In the genomic region with DNA sequence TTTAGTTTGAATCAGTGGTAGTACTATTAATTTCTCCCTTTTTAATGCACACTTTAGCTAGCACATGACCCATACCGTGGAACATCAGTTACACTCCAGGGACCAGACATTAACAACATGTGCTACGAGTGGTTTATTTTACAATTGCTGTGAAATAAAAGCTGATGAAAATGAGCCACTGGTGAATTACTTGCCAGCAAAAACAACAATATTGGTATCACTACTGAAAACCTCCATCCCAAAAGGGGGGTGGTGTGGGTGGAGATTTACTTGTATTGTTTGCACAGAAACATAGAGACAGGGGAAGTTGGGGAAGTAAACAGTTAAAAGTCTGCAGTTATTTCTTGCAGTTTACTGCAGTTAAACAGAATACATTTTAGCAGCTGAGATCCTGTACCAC, we compare ENCODE assay signal across 16 cellular contexts.
DNase-seq lines count a peak whose midpoint lies in the region; ATAC-seq, FAIRE-seq and TF ChIP-seq lines count a peak whose summit lies in the region.
"Had no signal": no experiment of that assay in that cellular context is flagged by ENCODE, and none has a peak within 500 bp of the region (broad histone marks: within the 10 kb centered on the region; RNA-seq: fewer than 3 reads in every experiment).

No MANE protein-coding gene starts in this region.

- H3K4me3 ChIP-seq in neural cell (ENCODE audit: low read length) (no peak overlapping the region), gastrocnemius medialis (no peak overlapping the region)
- H3K4me3 ChIP-seq: SJSA1 had no signal

- TF ChIP-seq POLR2A in gastrocnemius medialis (IDR thresholded peaks at IDR 0.05) = no peak

- FAIRE-seq in D721Med (lab: Jason Lieb, UNC) = no peak
- FAIRE-seq: H54 had no signal

- H3K36me3 Mint-ChIP-seq in activated T-helper 2 cell treated with anti-CD3 and anti-CD28 coated beads, Interferon-gamma antibody, Interleukin-2, Interleukin-4, amounts not matched to agents 10 μg/mL and 5 μg/mL and 100 μg/mL, durations not matched to agents 14 hours and 24 hours and 36 hours (ENCODE audit: low read depth) = no peaks in the 10 kb centered on the region
- H3K36me3 Mint-ChIP-seq: CD8-positive, alpha-beta memory T cell had no signal

- no peak for TF ChIP-seq EP300 in neural cell (conservative IDR thresholded peaks at IDR 0.05; ENCODE audit: poor library complexity, severe bottlenecking)

- no peak for ATAC-seq in gastrocnemius medialis

- peak; percentile 6 for DNase-seq in NCI-H2171 treated with DMSO at 0.1 percent for 48 hours (lab: John Stamatoyannopoulos, UW)
- no peak for DNase-seq in NCI-H2171 (lab: John Stamatoyannopoulos, UW)
- peak; percentile 60 for DNase-seq in NCI-H1436 treated with DMSO at 0.1 percent for 48 hours (lab: John Stamatoyannopoulos, UW)
- no peak for DNase-seq in activated T-helper 2 cell treated with anti-CD3 and anti-CD28 coated beads, Interferon-gamma antibody, Interleukin-2, Interleukin-4, amounts not matched to agents 10 μg/mL and 5 μg/mL and 100 μg/mL, durations not matched to agents 14 hours and 24 hours and 36 hours (ENCODE audit: low spot score)
- DNase-seq in gastrocnemius medialis = no peak
- DNase-seq in D721Med (ENCODE audit: insufficient read length, low spot score) = no peak
- DNase-seq: C1 segment of cervical spinal cord; CD8-positive, alpha-beta memory T cell; DND-41; KG1; NCI-H1694 treated with DMSO at 0.1 percent for 48 hours; NCI-H446 treated with DMSO at 0.1 percent for 48 hours had no signal

- TF ChIP-seq CTCF in neural cell (IDR thresholded peaks at IDR 0.05; ENCODE audit: poor library complexity, severe bottlenecking) (no peak), gastrocnemius medialis (IDR thresholded peaks at IDR 0.05 in 4 of 5, conservative IDR thresholded peaks at IDR 0.05 in 1 of 5) (no peak), D721Med (IDR thresholded peaks at IDR 0.05; ENCODE audit: insufficient read depth, missing control alignments) (no peak)

- H3K27me3 ChIP-seq in neural cell (ENCODE audit: insufficient read depth, low read depth, low read length) (no peaks in the 10 kb centered on the region), gastrocnemius medialis (no peaks in the 10 kb centered on the region)
- H3K27me3 ChIP-seq: SJSA1 had no signal

- H3K9me3 Mint-ChIP-seq in activated T-helper 2 cell treated with anti-CD3 and anti-CD28 coated beads, Interferon-gamma antibody, Interleukin-2, Interleukin-4, amounts not matched to agents 10 μg/mL and 5 μg/mL and 100 μg/mL, durations not matched to agents 14 hours and 24 hours and 36 hours = peaks cover 9% of the 10 kb centered on the region

- H3K9me3 ChIP-seq in neural cell (ENCODE audit: low read length) = no peaks in the 10 kb centered on the region
- no peaks in the 10 kb centered on the region for H3K9me3 ChIP-seq in gastrocnemius medialis
- H3K9me3 ChIP-seq: SJSA1 had no signal

- H3F3A ChIP-seq in neural cell (ENCODE audit: insufficient read depth, low read length, poor library complexity, severe bottlenecking) = peaks cover 3% of the 10 kb centered on the region

- no peak overlapping the region for H3K4me2 ChIP-seq in neural cell (ENCODE audit: low read length)

- peak overlapping the region; percentile 58 for H3K27ac Mint-ChIP-seq in activated T-helper 2 cell treated with anti-CD3 and anti-CD28 coated beads, Interferon-gamma antibody, Interleukin-2, Interleukin-4, amounts not matched to agents 10 μg/mL and 5 μg/mL and 100 μg/mL, durations not matched to agents 14 hours and 24 hours and 36 hours
- H3K27ac Mint-ChIP-seq: CD8-positive, alpha-beta memory T cell; T-helper 1 cell treated with Interleukin-12 subunit alpha and Interleukin-12 subunit beta and Interleukin-4 antibody, amounts not matched to agents 30 μg/mL and 1 μg/mL, for 36 hours had no signal

- no peak overlapping the region for H3K4me3 Mint-ChIP-seq in activated T-helper 2 cell treated with anti-CD3 and anti-CD28 coated beads, Interferon-gamma antibody, Interleukin-2, Interleukin-4, amounts not matched to agents 10 μg/mL and 5 μg/mL and 100 μg/mL, durations not matched to agents 14 hours and 24 hours and 36 hours (ENCODE audit: low read depth)
- H3K4me3 Mint-ChIP-seq: CD8-positive, alpha-beta memory T cell; T-helper 1 cell treated with Interleukin-12 subunit alpha and Interleukin-12 subunit beta and Interleukin-4 antibody, amounts not matched to agents 30 μg/mL and 1 μg/mL, for 36 hours had no signal

- peaks cover 19% of the 10 kb centered on the region for H3K4me1 Mint-ChIP-seq in activated T-helper 2 cell treated with anti-CD3 and anti-CD28 coated beads, Interferon-gamma antibody, Interleukin-2, Interleukin-4, amounts not matched to agents 10 μg/mL and 5 μg/mL and 100 μg/mL, durations not matched to agents 14 hours and 24 hours and 36 hours (ENCODE audit: low read depth)
- H3K4me1 Mint-ChIP-seq: CD8-positive, alpha-beta memory T cell had no signal

- in situ Hi-C loops in gastrocnemius medialis (cut with MboI; ENCODE audit: low sequenced_read_pairs in 4 of 4) = no loop called here

- H3K27me3 Mint-ChIP-seq in activated T-helper 2 cell treated with anti-CD3 and anti-CD28 coated beads, Interferon-gamma antibody, Interleukin-2, Interleukin-4, amounts not matched to agents 10 μg/mL and 5 μg/mL and 100 μg/mL, durations not matched to agents 14 hours and 24 hours and 36 hours (ENCODE audit: low read depth) = no peaks in the 10 kb centered on the region
- H3K27me3 Mint-ChIP-seq: CD8-positive, alpha-beta memory T cell had no signal

- no peak overlapping the region for H2AFZ ChIP-seq in neural cell (ENCODE audit: low read depth, low read length)

- no peaks in the 10 kb centered on the region for H3K9me2 ChIP-seq in neural cell (ENCODE audit: insufficient read depth, low read length)

- intact Hi-C loops in activated T-helper 2 cell treated with anti-CD3 and anti-CD28 coated beads, Interferon-gamma antibody, Interleukin-2, Interleukin-4, amounts not matched to agents 10 μg/mL and 5 μg/mL and 100 μg/mL, durations not matched to agents 14 hours and 24 hours and 36 hours (cut with micrococcal nuclease) = loop anchor here (1.0 to 2.0 kb wide), 3 partner anchors 9 to 93 kb away; no protein-coding TSS in a partner anchor
- intact Hi-C loops in gastrocnemius medialis (cut with DNase I; ENCODE audit: low total_unique reads) = no loop called here

- no peaks in the 10 kb centered on the region for H4K20me1 ChIP-seq in neural cell (ENCODE audit: insufficient read depth)

- no peaks in the 10 kb centered on the region for H3K4me1 ChIP-seq in gastrocnemius medialis

- TF ChIP-seq RAD21 in neural cell (conservative IDR thresholded peaks at IDR 0.05) = no peak

- H3K79me2 ChIP-seq in neural cell (replicated peaks; ENCODE audit: insufficient read depth, low read length) = no peaks in the 10 kb centered on the region

- H3K36me3 ChIP-seq in neural cell (ENCODE audit: insufficient read depth, low read length) (no peaks in the 10 kb centered on the region), gastrocnemius medialis (no peaks in the 10 kb centered on the region)
- H3K36me3 ChIP-seq: SJSA1 had no signal

- no peak overlapping the region for H3K9ac ChIP-seq in neural cell (ENCODE audit: low read length)

- H3K27ac ChIP-seq in neural cell (ENCODE audit: low read length) (peak overlapping the region; percentile 69), gastrocnemius medialis (no peak overlapping the region)
- H3K27ac ChIP-seq: SJSA1 had no signal

TF ChIP-seq in neural cell, 6 proteins besides CTCF, POLR2A, EP300 and RAD21:
- no peak for TF ChIP-seq EZH2 (IDR thresholded peaks at IDR 0.05; ENCODE audit: borderline replicate concordance, insufficient read depth, low read length, poor library complexity, severe bottlenecking)
- TF ChIP-seq, protein P1, sequence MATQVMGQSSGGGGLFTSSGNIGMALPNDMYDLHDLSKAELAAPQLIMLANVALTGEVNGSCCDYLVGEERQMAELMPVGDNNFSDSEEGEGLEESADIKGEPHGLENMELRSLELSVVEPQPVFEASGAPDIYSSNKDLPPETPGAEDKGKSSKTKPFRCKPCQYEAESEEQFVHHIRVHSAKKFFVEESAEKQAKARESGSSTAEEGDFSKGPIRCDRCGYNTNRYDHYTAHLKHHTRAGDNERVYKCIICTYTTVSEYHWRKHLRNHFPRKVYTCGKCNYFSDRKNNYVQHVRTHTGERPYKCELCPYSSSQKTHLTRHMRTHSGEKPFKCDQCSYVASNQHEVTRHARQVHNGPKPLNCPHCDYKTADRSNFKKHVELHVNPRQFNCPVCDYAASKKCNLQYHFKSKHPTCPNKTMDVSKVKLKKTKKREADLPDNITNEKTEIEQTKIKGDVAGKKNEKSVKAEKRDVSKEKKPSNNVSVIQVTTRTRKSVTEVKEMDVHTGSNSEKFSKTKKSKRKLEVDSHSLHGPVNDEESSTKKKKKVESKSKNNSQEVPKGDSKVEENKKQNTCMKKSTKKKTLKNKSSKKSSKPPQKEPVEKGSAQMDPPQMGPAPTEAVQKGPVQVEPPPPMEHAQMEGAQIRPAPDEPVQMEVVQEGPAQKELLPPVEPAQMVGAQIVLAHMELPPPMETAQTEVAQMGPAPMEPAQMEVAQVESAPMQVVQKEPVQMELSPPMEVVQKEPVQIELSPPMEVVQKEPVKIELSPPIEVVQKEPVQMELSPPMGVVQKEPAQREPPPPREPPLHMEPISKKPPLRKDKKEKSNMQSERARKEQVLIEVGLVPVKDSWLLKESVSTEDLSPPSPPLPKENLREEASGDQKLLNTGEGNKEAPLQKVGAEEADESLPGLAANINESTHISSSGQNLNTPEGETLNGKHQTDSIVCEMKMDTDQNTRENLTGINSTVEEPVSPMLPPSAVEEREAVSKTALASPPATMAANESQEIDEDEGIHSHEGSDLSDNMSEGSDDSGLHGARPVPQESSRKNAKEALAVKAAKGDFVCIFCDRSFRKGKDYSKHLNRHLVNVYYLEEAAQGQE (IDR thresholded peaks at IDR 0.05; ENCODE audit: borderline replicate concordance) = no peak
- no peak for TF ChIP-seq MXI1 (conservative IDR thresholded peaks at IDR 0.05; ENCODE audit: poor library complexity, severe bottlenecking)

Comparison
In these comparisons a context has a peak if more than half of its experiments do, and no peak if none do; other contexts are left out.
1. DNase-seq: peak in NCI-H2171 treated with DMSO at 0.1 percent for 48 hours (single experiment) and NCI-H1436 treated with DMSO at 0.1 percent for 48 hours (single experiment); none in NCI-H2171 (single experiment), activated T-helper 2 cell treated with anti-CD3 and anti-CD28 coated beads, Interferon-gamma antibody, Interleukin-2, Interleukin-4, amounts not matched to agents 10 μg/mL and 5 μg/mL and 100 μg/mL, durations not matched to agents 14 hours and 24 hours and 36 hours (single experiment), gastrocnemius medialis (0 of 2) and D721Med (single experiment).